9 cellular contexts compared by ENCODE assay signal in the genomic region with DNA sequence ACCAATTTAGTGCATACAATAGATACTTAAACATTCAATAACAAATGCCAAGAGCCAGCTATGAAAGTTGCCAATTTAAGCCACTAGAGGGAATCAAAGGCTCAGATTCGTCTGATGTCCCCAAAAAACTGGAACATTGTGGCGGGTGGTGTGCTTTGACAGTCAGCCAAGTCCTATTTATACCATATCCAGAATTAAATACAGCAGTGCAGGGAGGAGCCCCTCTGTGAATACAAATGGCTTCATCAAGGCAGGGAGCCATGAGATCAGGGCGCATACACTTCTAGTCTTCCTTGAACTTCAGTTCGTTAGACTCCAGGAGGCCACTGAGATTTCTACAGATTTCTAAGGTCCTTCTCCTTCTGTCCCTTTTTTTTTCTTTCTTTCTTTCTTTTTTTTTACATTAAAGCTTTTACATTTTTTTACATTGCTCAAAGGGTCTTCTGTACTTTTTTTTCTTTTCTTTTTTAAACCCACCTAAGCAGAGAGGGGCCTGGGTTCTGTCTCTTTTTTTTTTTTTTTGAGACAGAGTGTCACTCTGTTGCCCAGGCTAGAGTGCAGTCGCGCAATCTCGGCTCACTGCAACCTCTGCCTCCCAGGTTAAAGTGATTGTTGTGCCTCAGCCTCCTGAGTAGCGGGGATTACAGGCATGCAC. TPM values are rescaled to one million over a fixed set of nuclear protein-coding genes. Genes with fewer than 3 reads are reported as not detected.
DNase-seq lines count a peak whose midpoint lies in the region; ATAC-seq, FAIRE-seq and TF ChIP-seq lines count a peak whose summit lies in the region.
"Had no signal": no experiment of that assay in that cellular context is flagged by ENCODE, and none has a peak within 500 bp of the region (broad histone marks: within the 10 kb centered on the region; RNA-seq: fewer than 3 reads in every experiment).

No MANE protein-coding gene starts in this region.

- POLR2A ChIA-PET in A549 (lab: Yijun Ruan, JAX) = interaction anchor here (1.2 to 1.7 kb wide), 2 partner anchors 41 to 144 kb away, joined by 6 to 10 read pairs; a partner anchor contains a TSS

- no peak overlapping the region for H3K4me2 ChIP-seq in A549

- FAIRE-seq in A549 (lab: Jason Lieb, UNC) = no peak

- H3K27me3 ChIP-seq in liver (ENCODE audit: control insufficient read depth in 4 of 4, insufficient read depth in 4 of 4, low read length in 3 of 4) (peaks cover 0 to 2% (median 0%) of the 10 kb centered on the region in 4 donors), thoracic aorta (replicated peaks; ENCODE audit: insufficient read depth) (no peaks in the 10 kb centered on the region)
- no peaks in the 10 kb centered on the region for H3K27me3 ChIP-seq in effector memory CD4-positive, alpha-beta T cell (replicated peaks; ENCODE audit: control insufficient read depth, insufficient read depth, low read length, poor library complexity, severe bottlenecking)
- H3K27me3 ChIP-seq: neutrophil had no signal

- TF ChIP-seq RAD21 in A549 (conservative IDR thresholded peaks at IDR 0.05 in 1 of 2, IDR thresholded peaks at IDR 0.05 in 1 of 2) (peak; percentile 81 to 83), liver (IDR thresholded peaks at IDR 0.05) (peak; percentile 76 to 81)

- H3K27ac ChIP-seq in A549 (no peak overlapping the region), liver (ENCODE audit: low read depth in 1 of 2, low read length in 2 of 2) (no peak overlapping the region), thoracic aorta (peak overlapping the region; percentile 42 to 73)
- H3K27ac ChIP-seq in effector memory CD4-positive, alpha-beta T cell (ENCODE audit: insufficient read depth, low read length, poor library complexity, severe bottlenecking) = no peak overlapping the region
- H3K27ac ChIP-seq: neutrophil had no signal

- CTCF ChIA-PET in A549 (lab: Yijun Ruan, JAX) = interaction anchor here (0.6 to 15.5 kb wide), 41 partner anchors 8 to 450 kb away, joined by 3 to 358 read pairs (median 5); a partner anchor contains a TSS

- H3K4me3 ChIP-seq in A549 = no peak overlapping the region
- H3K4me3 ChIP-seq in liver (ENCODE audit: low read depth in 1 of 3, low read length in 3 of 3) = no peak overlapping the region
- no peak overlapping the region for H3K4me3 ChIP-seq in thoracic aorta
- no peak overlapping the region for H3K4me3 ChIP-seq in effector memory CD4-positive, alpha-beta T cell (ENCODE audit: insufficient read depth, low read depth, low read length, poor library complexity, severe bottlenecking)

- no peaks in the 10 kb centered on the region for H3K36me3 ChIP-seq in liver (ENCODE audit: control insufficient read depth in 4 of 4, insufficient read depth in 3 of 4, low read depth in 1 of 4, low read length in 3 of 4)
- H3K36me3 ChIP-seq in thoracic aorta = no peaks in the 10 kb centered on the region
- H3K36me3 ChIP-seq in effector memory CD4-positive, alpha-beta T cell (ENCODE audit: control insufficient read depth, insufficient read depth, low read length) = no peaks in the 10 kb centered on the region
- H3K36me3 ChIP-seq: neutrophil had no signal

- DNase-seq in A549 (ENCODE audit: low read depth in 1 of 2, low spot score in 1 of 2) = peak; percentile 26 to 59
- peak; percentile 37 for DNase-seq in GM04503 (ENCODE audit: low read depth)
- peak; percentile 46 for DNase-seq in NCI-H146 treated with DMSO at 0.1 percent for 48 hours (lab: John Stamatoyannopoulos, UW; ENCODE audit: unreplicated experiment)
- DNase-seq in T-helper 9 cell = peak; percentile 2
- peak; percentile 77 for DNase-seq in dermis blood vessel endothelial cell
- peak; percentile 49 for DNase-seq in thoracic aorta (ENCODE audit: low spot score)
- no peak for DNase-seq in effector memory CD4-positive, alpha-beta T cell

- WGBS in A549 (ENCODE audit: missing lambda C conversion rate) = 62% methylated on average over 8 of the region's 8 CpGs
- WGBS in liver = 64% methylated on average over 8 of the region's 8 CpGs

- TF ChIP-seq POLR2A in A549 (IDR thresholded peaks at IDR 0.05; ENCODE audit: low read length) = no peak

- no peak for TF ChIP-seq EP300 in A549 (IDR thresholded peaks at IDR 0.05)

- ATAC-seq in A549 (peak; percentile 74 to 84; a peak in 5 of 6 replicates), thoracic aorta (ENCODE audit: insufficient number of reproducible peaks, low FRiP score, low read depth) (peak; percentile 88)

- H3K9ac ChIP-seq in liver (ENCODE audit: low read depth in 1 of 2, low read length in 2 of 2) = peak overlapping the region in 1 of 2 donors; percentile 39

- H3K4me1 ChIP-seq in A549 (no peaks in the 10 kb centered on the region; the same call in 1 of the 3 replicates), liver (ENCODE audit: control insufficient read depth in 4 of 4, insufficient read depth in 4 of 4, low read length in 3 of 4) (no peaks in the 10 kb centered on the region), thoracic aorta (ENCODE audit: control insufficient read depth in 1 of 2, low read depth in 2 of 2) (peaks cover 10 to 28% of the 10 kb centered on the region in 2 donors)
- H3K4me1 ChIP-seq in effector memory CD4-positive, alpha-beta T cell (ENCODE audit: control insufficient read depth, insufficient read depth, low read length, poor library complexity, severe bottlenecking) = peaks cover 6% of the 10 kb centered on the region

- no peaks in the 10 kb centered on the region for H3K9me3 ChIP-seq in A549
- no peaks in the 10 kb centered on the region for H3K9me3 ChIP-seq in liver (ENCODE audit: control insufficient read depth in 4 of 4, low read length in 3 of 4)
- H3K9me3 ChIP-seq in thoracic aorta = no peaks in the 10 kb centered on the region
- H3K9me3 ChIP-seq in effector memory CD4-positive, alpha-beta T cell (ENCODE audit: control insufficient read depth, low read length) = no peaks in the 10 kb centered on the region
- H3K9me3 ChIP-seq: neutrophil had no signal

- peak; percentile 69 for TF ChIP-seq CTCF in A549 (IDR thresholded peaks at IDR 0.05)
- TF ChIP-seq CTCF in liver (IDR thresholded peaks at IDR 0.05; ENCODE audit: low read depth, low read length, missing input control) = peak; percentile 61
- TF ChIP-seq CTCF in thoracic aorta (IDR thresholded peaks at IDR 0.05) = peak; percentile 75

TF ChIP-seq in A549, 52 proteins besides CTCF, POLR2A, EP300 and RAD21:
- no peak for TF ChIP-seq EHF (CRISPR knock-in tag; IDR thresholded peaks at IDR 0.05)
- TF ChIP-seq SMC3 (IDR thresholded peaks at IDR 0.05) = peak; percentile 73
- TF ChIP-seq ESRRA (IDR thresholded peaks at IDR 0.05; ENCODE audit: borderline replicate concordance, low read length) = no peak

TF ChIP-seq in liver, 16 proteins besides CTCF, POLR2A, EP300 and RAD21:
- TF ChIP-seq RXRA (IDR thresholded peaks at IDR 0.05) (peak; percentile 31 to 33), GABPA (IDR thresholded peaks at IDR 0.05 in 1 of 2, conservative IDR thresholded peaks at IDR 0.05 in 1 of 2) (no peak), SP1 (IDR thresholded peaks at IDR 0.05) (peak; percentile 18), YY1 (IDR thresholded peaks at IDR 0.05) (no peak)

RNA-seq across cellular contexts. Expression of a gene that starts 41.5 kb away (rescaled TPM):
- 1,869 and 3,170 TPM in 2 replicates for polyA plus RNA-seq in A549 (2011; rRNA removed)
- polyA plus RNA-seq in A549 (2012; cell fraction: cytosol; rRNA removed) = 2,142 and 2,722 TPM in 2 replicates
- polyA plus RNA-seq in A549 (2012; cell fraction: nucleus; rRNA removed) = 1,338 and 1,457 TPM in 2 replicates
- polyA plus RNA-seq in A549 (2017; fragmentation: RNase III; extraction: RNeasy Plus Mini Kit Qiagen cat#74134 plus additional on column Dnase treatment) = 1,648 to 2,282 TPM (median 2,091 TPM) in 3 replicates
- 1,549 and 2,541 TPM in 2 replicates for polyA minus RNA-seq in A549 (2011; rRNA and poly(A)+ RNA removed)
- 1,519 and 1,672 TPM in 2 replicates for total RNA-seq in dermis blood vessel endothelial cell
- 1,000 to 10,000 TPM; 1,425 to 1,445 TPM for total RNA-seq in liver
- polyA plus RNA-seq in liver = 100 to 1,000 TPM; 215 to 518 TPM
- 100 to 1,000 TPM; 728 to 947 TPM for total RNA-seq in thoracic aorta

Comparison
In these comparisons a context has a peak if more than half of its experiments do, and no peak if none do; other contexts are left out.
1. DNase-seq: peak in A549 (2 of 2), GM04503 (single experiment), NCI-H146 treated with DMSO at 0.1 percent for 48 hours (single experiment), T-helper 9 cell (single experiment), dermis blood vessel endothelial cell (single experiment) and thoracic aorta (single experiment); none in effector memory CD4-positive, alpha-beta T cell (0 of 3).
2. H3K27ac ChIP-seq: peak in thoracic aorta (2 of 2); none in A549 (0 of 2), liver (0 of 2) and effector memory CD4-positive, alpha-beta T cell (single experiment).
3. Peak in every context shown above with its lines, with median percentiles within 50 percentile points of each other: CTCF ChIP-seq.